21 cellular contexts compared by ENCODE assay signal in the genomic region with DNA sequence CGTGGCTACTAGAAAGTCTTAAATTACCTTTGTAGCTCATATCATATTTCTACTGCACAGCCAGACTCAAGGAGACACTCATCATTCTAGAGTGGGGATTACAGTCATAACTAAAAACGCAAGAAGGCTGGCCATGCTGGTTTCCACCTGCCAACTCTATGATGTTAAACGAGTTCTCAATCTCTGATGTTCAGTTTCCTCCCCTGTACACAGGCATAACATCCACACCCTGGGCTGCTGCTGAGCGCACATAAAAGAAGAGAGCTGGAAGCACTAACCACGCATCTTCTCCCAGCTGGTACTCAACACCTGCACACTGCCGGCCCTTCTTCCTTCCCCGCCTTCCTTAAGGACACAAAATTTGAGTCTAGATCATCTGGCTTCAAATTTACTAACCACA.
DNase-seq lines count a peak whose midpoint lies in the region; ATAC-seq and TF ChIP-seq lines count a peak whose summit lies in the region.
"Had no signal": no experiment of that assay in that cellular context is flagged by ENCODE, and none has a peak within 500 bp of the region (broad histone marks: within the 10 kb centered on the region; RNA-seq: fewer than 3 reads in every experiment).

No MANE protein-coding gene starts in this region.

- peaks cover 93% of the 10 kb centered on the region for H3K4me1 ChIP-seq in muscle layer of colon (ENCODE audit: insufficient read depth, low read length)
- H3K4me1 ChIP-seq in mesendoderm (ENCODE audit: control insufficient read depth, low read depth, low read length), result peaks cover 6% of the 10 kb centered on the region

- H3K4me1 Mint-ChIP-seq in WTC11, result peaks cover 69% of the 10 kb centered on the region
- H3K4me1 Mint-ChIP-seq: activated CD4-positive, alpha-beta T cell treated with anti-CD3 and anti-CD28 coated beads, Interleukin-2, amount 10 ng/mL, durations not matched to agents 7 days and 5 days had no signal

- H2BK15ac ChIP-seq in mesendoderm (replicated peaks; ENCODE audit: low read depth), result no peak overlapping the region

- H3K27me3 Mint-ChIP-seq in WTC11 (ENCODE audit: low read depth), result no peaks in the 10 kb centered on the region
- H3K27me3 Mint-ChIP-seq: activated CD4-positive, alpha-beta T cell treated with anti-CD3 and anti-CD28 coated beads, Interleukin-2, amount 10 ng/mL, durations not matched to agents 7 days and 5 days had no signal

- peaks cover 3% of the 10 kb centered on the region for H3K79me1 ChIP-seq in mesendoderm (ENCODE audit: low read length)

- WGBS in mesendoderm (ENCODE audit: extremely low coverage, insufficient coverage, low lambda C conversion rate), result no CpG with 5 or more reads among the region's 7 CpGs

- H2AK5ac ChIP-seq in mesendoderm (ENCODE audit: low read length), result no peak overlapping the region

- H3K4me3 Mint-ChIP-seq in WTC11, result no peak overlapping the region
- H3K4me3 Mint-ChIP-seq: activated CD4-positive, alpha-beta T cell treated with anti-CD3 and anti-CD28 coated beads, Interleukin-2, amount 10 ng/mL, durations not matched to agents 7 days and 5 days; activated T-helper 1 cell treated with anti-CD3 and anti-CD28 coated beads, Interleukin-12 subunit alpha, Interleukin-12 subunit beta, Interleukin-2, Interleukin-4 antibody, amounts not matched to agents 30 ng/mL and 10 ng/mL and 1 ng/mL, durations not matched to agents 14 hours and 24 hours and 36 hours had no signal

- no peaks in the 10 kb centered on the region for H3K9me3 ChIP-seq in muscle layer of colon (ENCODE audit: low read length)
- H3K9me3 ChIP-seq: BLaER1, mucosa of descending colon had no signal

- no peak overlapping the region for H3K4me2 ChIP-seq in mesendoderm (ENCODE audit: low read length)

- H2BK5ac ChIP-seq in mesendoderm (ENCODE audit: low read length), result no peak overlapping the region

- H2BK120ac ChIP-seq in mesendoderm (ENCODE audit: low read depth, low read length), result no peak overlapping the region

- H3K18ac ChIP-seq in mesendoderm (ENCODE audit: low read length), result no peak overlapping the region

- no peaks in the 10 kb centered on the region for H3K79me2 ChIP-seq in mesendoderm (ENCODE audit: control insufficient read depth, insufficient read depth, low read length)

- H3K27me3 ChIP-seq in muscle layer of colon (ENCODE audit: control insufficient read depth in 1 of 2, insufficient read depth in 2 of 2, low read length in 2 of 2) (no peaks in the 10 kb centered on the region), mesendoderm (ENCODE audit: insufficient read depth, low read length, poor library complexity) (no peaks in the 10 kb centered on the region)
- H3K27me3 ChIP-seq: BLaER1 had no signal

- H3K4me3 ChIP-seq in muscle layer of colon (ENCODE audit: low read depth in 1 of 2, low read length in 2 of 2) (no peak overlapping the region), mesendoderm (ENCODE audit: low read length) (no peak overlapping the region)
- H3K4me3 ChIP-seq: BLaER1, mucosa of descending colon had no signal

- H3K56ac ChIP-seq in mesendoderm (ENCODE audit: low read length), result no peak overlapping the region

- H3K36me3 ChIP-seq in muscle layer of colon (ENCODE audit: insufficient read depth, low read length) (peaks cover 11% of the 10 kb centered on the region), mesendoderm (ENCODE audit: control insufficient read depth, insufficient read depth, low read length) (no peaks in the 10 kb centered on the region)
- H3K36me3 ChIP-seq: BLaER1 had no signal

- no peaks in the 10 kb centered on the region for H3K36me3 Mint-ChIP-seq in WTC11

- H3K9me3 Mint-ChIP-seq in WTC11, result no peaks in the 10 kb centered on the region
- H3K9me3 Mint-ChIP-seq: activated CD4-positive, alpha-beta T cell treated with anti-CD3 and anti-CD28 coated beads, Interleukin-2, amount 10 ng/mL, durations not matched to agents 7 days and 5 days; activated T-helper 1 cell treated with anti-CD3 and anti-CD28 coated beads, Interleukin-12 subunit alpha, Interleukin-12 subunit beta, Interleukin-2, Interleukin-4 antibody, amounts not matched to agents 30 ng/mL and 10 ng/mL and 1 ng/mL, durations not matched to agents 14 hours and 24 hours and 36 hours had no signal

- DNase-seq in NCI-H1105 treated with DMSO at 0.1 percent for 48 hours (lab: John Stamatoyannopoulos, UW), result peak; percentile 0
- no peak for DNase-seq in NCI-H1105 (lab: John Stamatoyannopoulos, UW)
- DNase-seq in DMS79 (lab: John Stamatoyannopoulos, UW), result peak; percentile 16
- no peak for DNase-seq in WTC11 (ENCODE audit: low spot score)
- no peak for DNase-seq in stimulated activated naive CD4-positive, alpha-beta T cell (lab: John Stamatoyannopoulos, UW)
- no peak for DNase-seq in hepatic stellate cell (ENCODE audit: low spot score)
- DNase-seq in mesendoderm, result no peak
- DNase-seq: activated CD4-positive, alpha-beta T cell treated with anti-CD3 and anti-CD28 coated beads, Interleukin-2, amount 10 ng/mL, durations not matched to agents 7 days and 5 days; foreskin fibroblast; KBM-7; left cardiac atrium; mucosa of descending colon; NCI-H1048; NCI-H526; occipital lobe; stimulated activated CD4-positive, alpha-beta T cell treated with anti-CD3 and anti-CD28 coated beads, Interleukin-4, amount 100 ng/mL, for 24 hours; stimulated activated CD8-positive, alpha-beta memory T cell treated with anti-CD3 and anti-CD28 coated beads, Interleukin-4, amount 100 ng/mL, for 48 hours had no signal

- no peak for TF ChIP-seq CTCF in WTC11 (IDR thresholded peaks at IDR 0.05)

- no peak overlapping the region for H3K4ac ChIP-seq in mesendoderm (ENCODE audit: low read depth, low read length)

- H3K27ac ChIP-seq in muscle layer of colon (ENCODE audit: low read depth, low read length) (peak overlapping the region; percentile 79), mesendoderm (ENCODE audit: low read depth, low read length) (no peak overlapping the region)
- H3K27ac ChIP-seq: 22Rv1, BLaER1 had no signal

- no peak overlapping the region for H3K23ac ChIP-seq in mesendoderm (ENCODE audit: low read length)

- CTCF ChIA-PET in WTC11 (lab: Charles Lee), result no interaction called here

- ATAC-seq in WTC11, result no peak
- ATAC-seq: mucosa of descending colon had no signal

- POLR2A ChIA-PET in WTC11 (lab: Charles Lee), result no interaction called here

- H4K5ac ChIP-seq in mesendoderm (ENCODE audit: low read length), result no peak overlapping the region

- H3K27ac Mint-ChIP-seq in WTC11, result peak overlapping the region; percentile 82
- H3K27ac Mint-ChIP-seq: activated CD4-positive, alpha-beta T cell treated with anti-CD3 and anti-CD28 coated beads, Interleukin-2, amount 10 ng/mL, durations not matched to agents 7 days and 5 days; activated T-helper 1 cell treated with anti-CD3 and anti-CD28 coated beads, Interleukin-12 subunit alpha, Interleukin-12 subunit beta, Interleukin-2, Interleukin-4 antibody, amounts not matched to agents 30 ng/mL and 10 ng/mL and 1 ng/mL, durations not matched to agents 14 hours and 24 hours and 36 hours had no signal

- no peak overlapping the region for H4K8ac ChIP-seq in mesendoderm (ENCODE audit: low read depth, low read length)

- H3K9ac ChIP-seq in muscle layer of colon (ENCODE audit: low read length), result peak overlapping the region; percentile 23
- no peak overlapping the region for H3K9ac ChIP-seq in mesendoderm (ENCODE audit: low read length)
- H3K9ac ChIP-seq: BLaER1 had no signal

TF ChIP-seq in WTC11, 78 proteins besides CTCF, POLR2A, EP300 and RAD21 (continues in another document):
- no peak for TF ChIP-seq SMAD3 (CRISPR knock-in tag; IDR thresholded peaks at IDR 0.05; ENCODE audit: borderline replicate concordance)
- TF ChIP-seq NR1H2 (CRISPR knock-in tag; IDR thresholded peaks at IDR 0.05), result no peak
- TF ChIP-seq CBFB (CRISPR knock-in tag; IDR thresholded peaks at IDR 0.05; ENCODE audit: low read depth), result no peak
- TF ChIP-seq TEAD1 (CRISPR knock-in tag; IDR thresholded peaks at IDR 0.05), result no peak
- no peak for TF ChIP-seq NR2C2 (CRISPR knock-in tag; IDR thresholded peaks at IDR 0.05)
- no peak for TF ChIP-seq NFATC4 (CRISPR knock-in tag; IDR thresholded peaks at IDR 0.05)
- no peak for TF ChIP-seq SMAD4 (CRISPR knock-in tag; IDR thresholded peaks at IDR 0.05)
- TF ChIP-seq PRRX2 (CRISPR knock-in tag; IDR thresholded peaks at IDR 0.05), result no peak
- TF ChIP-seq ZNF396 (CRISPR knock-in tag; IDR thresholded peaks at IDR 0.05; ENCODE audit: borderline replicate concordance), result no peak
- TF ChIP-seq, protein P1, sequence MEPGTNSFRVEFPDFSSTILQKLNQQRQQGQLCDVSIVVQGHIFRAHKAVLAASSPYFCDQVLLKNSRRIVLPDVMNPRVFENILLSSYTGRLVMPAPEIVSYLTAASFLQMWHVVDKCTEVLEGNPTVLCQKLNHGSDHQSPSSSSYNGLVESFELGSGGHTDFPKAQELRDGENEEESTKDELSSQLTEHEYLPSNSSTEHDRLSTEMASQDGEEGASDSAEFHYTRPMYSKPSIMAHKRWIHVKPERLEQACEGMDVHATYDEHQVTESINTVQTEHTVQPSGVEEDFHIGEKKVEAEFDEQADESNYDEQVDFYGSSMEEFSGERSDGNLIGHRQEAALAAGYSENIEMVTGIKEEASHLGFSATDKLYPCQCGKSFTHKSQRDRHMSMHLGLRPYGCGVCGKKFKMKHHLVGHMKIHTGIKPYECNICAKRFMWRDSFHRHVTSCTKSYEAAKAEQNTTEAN (CRISPR knock-in tag; IDR thresholded peaks at IDR 0.05), result no peak

Comparison
In these comparisons a context has a peak if more than half of its experiments do, and no peak if none do; other contexts are left out.
1. DNase-seq: peak in NCI-H1105 treated with DMSO at 0.1 percent for 48 hours (single experiment) and DMS79 (single experiment); none in NCI-H1105 (single experiment), WTC11 (single experiment), stimulated activated naive CD4-positive, alpha-beta T cell (0 of 6), hepatic stellate cell (single experiment) and mesendoderm (single experiment).